ENCODE assay signal across 2 cellular contexts in genomic region chr9:133609311-133610098, GRCh38.
TF ChIP-seq lines count a peak whose summit lies in the region.

TSS of gene FAM163B (minus strand) at chr9:133609389. CDS start at chr9:133580223, 29,166 bp downstream.

TF ChIP-seq in endothelial cell of umbilical vein, 7 proteins besides CTCF, POLR2A, EP300 and RAD21 (continued from another document):
- no peak for TF ChIP-seq MAX (IDR thresholded peaks at IDR 0.05; ENCODE audit: insufficient read depth, insufficient read length)
- no peak for TF ChIP-seq JUN (IDR thresholded peaks at IDR 0.05; ENCODE audit: borderline replicate concordance, insufficient read depth, insufficient read length, low read depth)
- TF ChIP-seq GATA2 (IDR thresholded peaks at IDR 0.05; ENCODE audit: insufficient read depth, insufficient read length, low read depth, low read length), result no peak
- TF ChIP-seq EZH2 (IDR thresholded peaks at IDR 0.05; ENCODE audit: borderline replicate concordance, low read depth, low read length, severe bottlenecking), result no peak
- TF ChIP-seq POLR2AphosphoS5 (IDR thresholded peaks at IDR 0.05; ENCODE audit: insufficient read depth, low read depth, low read length), result no peak

TF ChIP-seq in neural cell, 6 proteins besides CTCF, POLR2A, EP300 and RAD21 (continued from another document):
- TF ChIP-seq REST (IDR thresholded peaks at IDR 0.05; ENCODE audit: borderline replicate concordance), result peak; percentile 47
- TF ChIP-seq SMC3 (conservative IDR thresholded peaks at IDR 0.05; ENCODE audit: poor library complexity), result no peak
